In the genomic region with DNA sequence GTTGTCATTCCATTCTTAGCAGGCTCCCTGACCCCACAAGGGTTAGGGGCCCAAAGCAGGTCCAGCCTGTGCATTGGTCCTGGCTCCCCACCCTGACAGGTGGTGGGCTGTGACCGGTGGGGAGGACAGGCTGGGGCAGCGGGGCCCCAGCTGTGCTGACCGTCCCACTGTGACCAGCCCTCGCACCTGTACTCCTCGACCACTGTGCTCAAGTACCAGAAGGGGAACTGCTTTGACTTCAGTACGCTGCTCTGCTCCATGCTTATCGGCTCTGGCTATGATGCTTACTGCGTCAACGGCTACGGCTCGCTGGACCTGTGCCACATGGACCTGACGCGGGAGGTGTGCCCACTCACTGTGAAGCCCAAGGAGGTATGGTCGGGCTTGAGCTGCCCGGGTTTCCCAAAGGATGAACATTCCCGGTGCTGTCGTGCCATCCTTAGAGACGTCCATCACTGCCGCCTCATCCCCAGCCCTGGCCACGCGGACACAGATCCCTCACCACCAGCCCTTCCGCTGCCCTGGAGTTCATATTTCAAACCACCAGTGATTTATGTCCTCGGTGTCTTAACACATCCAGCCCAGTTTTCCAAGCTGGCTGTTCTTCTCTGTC, we compare ENCODE assay signal across 12 cellular contexts. TPM values are rescaled to one million over a fixed set of nuclear protein-coding genes. Genes with fewer than 3 reads are reported as not detected.
"Had no signal": no experiment of that assay in that cellular context is flagged by ENCODE, and none has a peak within 500 bp of the region (broad histone marks: within the 10 kb centered on the region; RNA-seq: fewer than 3 reads in every experiment).

No MANE protein-coding gene starts in this region.

- DNase-seq: activated CD4-positive, alpha-beta T cell treated with anti-CD3 and anti-CD28 coated beads for 36 hours; activated CD8-positive, alpha-beta memory T cell treated with anti-CD3 and anti-CD28 coated beads, Interleukin-2, amount 50 U/mL, for 48 hours; activated CD8-positive, alpha-beta T cell treated with anti-CD3 and anti-CD28 coated beads for 36 hours; cerebellar nuclear complex; glutamatergic neuron; mesenchymal stem cell; SK-N-SH; T-helper 1 cell had no signal

- H3K27ac Mint-ChIP-seq: activated CD4-positive, alpha-beta T cell treated with anti-CD3 and anti-CD28 coated beads for 36 hours; activated CD8-positive, alpha-beta T cell treated with anti-CD3 and anti-CD28 coated beads for 36 hours had no signal

- H3K36me3 ChIP-seq: tibial nerve had no signal

- H3K9me3 Mint-ChIP-seq: activated CD8-positive, alpha-beta T cell treated with anti-CD3 and anti-CD28 coated beads for 36 hours had no signal

- FAIRE-seq: islet of Langerhans had no signal

- H3K27ac ChIP-seq: skin epidermis, tibial nerve had no signal

- H3K4me1 ChIP-seq: tibial nerve had no signal

- H3K4me3 Mint-ChIP-seq: activated CD4-positive, alpha-beta T cell treated with anti-CD3 and anti-CD28 coated beads for 36 hours; activated CD8-positive, alpha-beta T cell treated with anti-CD3 and anti-CD28 coated beads for 36 hours had no signal

- ATAC-seq: activated CD4-positive, alpha-beta T cell treated with anti-CD3 and anti-CD28 coated beads for 36 hours; activated CD8-positive, alpha-beta T cell treated with anti-CD3 and anti-CD28 coated beads for 36 hours; esophagus mucosa had no signal

- H3K4me1 Mint-ChIP-seq: activated CD4-positive, alpha-beta T cell treated with anti-CD3 and anti-CD28 coated beads for 36 hours had no signal

- H3K27me3 ChIP-seq: tibial nerve had no signal

- H3K9me3 ChIP-seq: SK-N-SH, tibial nerve had no signal

- H3K4me3 ChIP-seq: skin epidermis, tibial nerve had no signal

- H3K27me3 Mint-ChIP-seq: activated CD4-positive, alpha-beta T cell treated with anti-CD3 and anti-CD28 coated beads for 36 hours had no signal

RNA-seq across cellular contexts. Expression of gene DRC7, which starts 7.3 kb away (rescaled TPM):
- total RNA-seq: esophagus mucosa had no signal

RNA-seq across cellular contexts. Expression of gene ADGRG3, which starts 33.8 kb away (rescaled TPM):
- total RNA-seq: activated CD4-positive, alpha-beta T cell treated with anti-CD3 and anti-CD28 coated beads for 36 hours; activated CD8-positive, alpha-beta T cell treated with anti-CD3 and anti-CD28 coated beads for 36 hours had no signal
- polyA plus RNA-seq: SK-N-SH had no signal
